Comparison of ENCODE assay signal across 8 cellular contexts in genomic region chr20:2508631-2509467, GRCh38. TPM values are rescaled to one million over a fixed set of nuclear protein-coding genes. Genes with fewer than 3 reads are reported as not detected.
DNase-seq lines count a peak whose midpoint lies in the region; ATAC-seq and TF ChIP-seq lines count a peak whose summit lies in the region.

Gene ZNF343 (minus strand): TSS chr20:2508915. CDS start chr20:2493895, 15,020 bp downstream.

- peak; percentile 17 for TF ChIP-seq CTCF in liver (IDR thresholded peaks at IDR 0.05; ENCODE audit: low read depth, low read length, missing input control)

- peaks cover 21% of the 10 kb centered on the region for H3K4me1 Mint-ChIP-seq in activated CD4-positive, alpha-beta T cell treated with anti-CD3 and anti-CD28 coated beads, Interleukin-2, amount 10 ng/mL, durations not matched to agents 7 days and 5 days
- H3K4me1 Mint-ChIP-seq in dendritic cell treated with granulocyte-macrophage colony-stimulating factor and Interleukin-4, amounts not matched to agents 40 ng/mL and 50 ng/mL, for 4 days (ENCODE audit: low read depth) = peaks cover 21% of the 10 kb centered on the region

- DNase-seq in GM19238 (ENCODE audit: insufficient read length, low spot score) (peak; percentile 81), NCI-H526 (lab: John Stamatoyannopoulos, UW) (peak; percentile 85 to 94)
- peak; percentile 86 for DNase-seq in activated CD4-positive, alpha-beta T cell treated with anti-CD3 and anti-CD28 coated beads, Interleukin-2, amount 10 ng/mL, durations not matched to agents 7 days and 5 days
- DNase-seq in stimulated activated CD4-positive, alpha-beta T cell treated with anti-CD3 and anti-CD28 coated beads, Interleukin-4, amount 100 ng/mL, for 4 hours = peak; percentile 67 to 74

- intact Hi-C loops in dendritic cell treated with granulocyte-macrophage colony-stimulating factor and Interleukin-4, amounts not matched to agents 40 ng/mL and 50 ng/mL, for 4 days (cut with micrococcal nuclease) = loop anchor here (1.0 kb wide), 1 partner anchor 39 kb away; the partner anchor contains the start of gene SNRPB

- WGBS in liver = under 1% methylated on average over 53 of the region's 53 CpGs

- peak within 1 kb of the TSS; percentile 89 for H3K9ac ChIP-seq in BLaER1
- H3K9ac ChIP-seq in liver (ENCODE audit: low read depth in 1 of 2, low read length in 2 of 2) = peak within 1 kb of the TSS; percentile 76 to 93

- H4K20me1 ChIP-seq in BLaER1 = no peaks in the 10 kb centered on the region

- H3K27ac Mint-ChIP-seq in activated CD4-positive, alpha-beta T cell treated with anti-CD3 and anti-CD28 coated beads, Interleukin-2, amount 10 ng/mL, durations not matched to agents 7 days and 5 days = peak within 1 kb of the TSS; percentile 99
- peak within 1 kb of the TSS; percentile 94 for H3K27ac Mint-ChIP-seq in dendritic cell treated with granulocyte-macrophage colony-stimulating factor and Interleukin-4, amounts not matched to agents 40 ng/mL and 50 ng/mL, for 4 days

- no peaks in the 10 kb centered on the region for H3K9me3 ChIP-seq in BLaER1
- no peaks in the 10 kb centered on the region for H3K9me3 ChIP-seq in liver (ENCODE audit: control insufficient read depth in 4 of 4, low read length in 3 of 4)

- POLR2A ChIA-PET in activated CD4-positive, alpha-beta T cell treated with anti-CD3 and anti-CD28 coated beads, Interleukin-2, amount 10 ng/mL, durations not matched to agents 7 days and 5 days (lab: Charles Lee) = interaction anchor here (0.7 to 1.0 kb wide), 2 partner anchors 38 to 546 kb away, joined by 3 read pairs; partner anchors contain the start of gene SNRPB

- H3K4me3 ChIP-seq in BLaER1 (peak within 1 kb of the TSS; percentile 95), liver (ENCODE audit: low read depth in 1 of 3, low read length in 3 of 3) (peak within 1 kb of the TSS; percentile 66 to 84 (median 71))

- H3K4me3 Mint-ChIP-seq in activated CD4-positive, alpha-beta T cell treated with anti-CD3 and anti-CD28 coated beads, Interleukin-2, amount 10 ng/mL, durations not matched to agents 7 days and 5 days = peak within 1 kb of the TSS; percentile 99
- peak within 1 kb of the TSS; percentile 97 for H3K4me3 Mint-ChIP-seq in dendritic cell treated with granulocyte-macrophage colony-stimulating factor and Interleukin-4, amounts not matched to agents 40 ng/mL and 50 ng/mL, for 4 days

- no peaks in the 10 kb centered on the region for H3K36me3 Mint-ChIP-seq in activated CD4-positive, alpha-beta T cell treated with anti-CD3 and anti-CD28 coated beads, Interleukin-2, amount 10 ng/mL, durations not matched to agents 7 days and 5 days (ENCODE audit: low read depth)
- H3K36me3 Mint-ChIP-seq in dendritic cell treated with granulocyte-macrophage colony-stimulating factor and Interleukin-4, amounts not matched to agents 40 ng/mL and 50 ng/mL, for 4 days (ENCODE audit: low read depth) = peaks cover 13% of the 10 kb centered on the region

- peak within 1 kb of the TSS; percentile 97 for H3K4me2 ChIP-seq in BLaER1

- TF ChIP-seq RAD21 in liver (IDR thresholded peaks at IDR 0.05) = no peak

- H3K27ac ChIP-seq in BLaER1 = peak within 1 kb of the TSS; percentile 96
- H3K27ac ChIP-seq in liver (ENCODE audit: low read depth in 1 of 2, low read length in 2 of 2) = peak within 1 kb of the TSS; percentile 59 to 77

- H3K4me1 ChIP-seq in BLaER1 (peaks cover 18% of the 10 kb centered on the region), liver (ENCODE audit: control insufficient read depth in 4 of 4, insufficient read depth in 4 of 4, low read length in 3 of 4) (peaks cover 3 to 15% (median 9%) of the 10 kb centered on the region in 4 donors)

- H3K27me3 Mint-ChIP-seq in activated CD4-positive, alpha-beta T cell treated with anti-CD3 and anti-CD28 coated beads, Interleukin-2, amount 10 ng/mL, durations not matched to agents 7 days and 5 days = peaks cover 25% of the 10 kb centered on the region
- H3K27me3 Mint-ChIP-seq in dendritic cell treated with granulocyte-macrophage colony-stimulating factor and Interleukin-4, amounts not matched to agents 40 ng/mL and 50 ng/mL, for 4 days = peaks cover 9% of the 10 kb centered on the region

- ATAC-seq in HG03439 (IDR thresholded peaks at IDR 0.05; ENCODE audit: unreplicated experiment) = peak; percentile 92

- CTCF ChIA-PET in activated CD4-positive, alpha-beta T cell treated with anti-CD3 and anti-CD28 coated beads, Interleukin-2, amount 10 ng/mL, durations not matched to agents 7 days and 5 days (lab: Charles Lee) = interaction anchor here (0.6 to 3.7 kb wide), 4 partner anchors 12 to 39 kb away, joined by 3 to 35 read pairs (median 6); no protein-coding TSS in a partner anchor

- H3K27me3 ChIP-seq in BLaER1 (no peaks in the 10 kb centered on the region), liver (ENCODE audit: control insufficient read depth in 4 of 4, insufficient read depth in 4 of 4, low read length in 3 of 4) (no peaks in the 10 kb centered on the region)

- H3K9me3 Mint-ChIP-seq in activated CD4-positive, alpha-beta T cell treated with anti-CD3 and anti-CD28 coated beads, Interleukin-2, amount 10 ng/mL, durations not matched to agents 7 days and 5 days = no peaks in the 10 kb centered on the region
- H3K9me3 Mint-ChIP-seq in dendritic cell treated with granulocyte-macrophage colony-stimulating factor and Interleukin-4, amounts not matched to agents 40 ng/mL and 50 ng/mL, for 4 days = no peaks in the 10 kb centered on the region

- H3K36me3 ChIP-seq in BLaER1 = no peaks in the 10 kb centered on the region
- H3K36me3 ChIP-seq in liver (ENCODE audit: control insufficient read depth in 4 of 4, insufficient read depth in 3 of 4, low read depth in 1 of 4, low read length in 3 of 4) = no peaks in the 10 kb centered on the region

TF ChIP-seq in liver, 16 proteins besides CTCF, POLR2A, EP300 and RAD21:
- TF ChIP-seq MAX (IDR thresholded peaks at IDR 0.05) (peak; percentile 13), HNF4G (IDR thresholded peaks at IDR 0.05) (peak; percentile 18), ZBTB33 (IDR thresholded peaks at IDR 0.05) (no peak), REST (IDR thresholded peaks at IDR 0.05) (no peak), FOXA2 (IDR thresholded peaks at IDR 0.05) (no peak), TAF1 (conservative IDR thresholded peaks at IDR 0.05) (peak; percentile 26), GABPA (IDR thresholded peaks at IDR 0.05 in 1 of 2, conservative IDR thresholded peaks at IDR 0.05 in 1 of 2) (peak; percentile 96 to 99), JUND (IDR thresholded peaks at IDR 0.05) (peak in 1 of 2 donors; percentile 26), HNF4A (conservative IDR thresholded peaks at IDR 0.05) (peak; percentile 59 to 71), SP1 (IDR thresholded peaks at IDR 0.05) (peak; percentile 62), EGR1 (IDR thresholded peaks at IDR 0.05; ENCODE audit: low read depth in 2 of 2) (no peak), RXRA (IDR thresholded peaks at IDR 0.05) (peak; percentile 66 to 87), NR2F2 (IDR thresholded peaks at IDR 0.05) (peak; percentile 92), ATF3 (IDR thresholded peaks at IDR 0.05) (no peak)
TF ChIP-seq in liver: peak in this region for 9.

RNA-seq across cellular contexts. Expression of gene ZNF343, which starts in this region (rescaled TPM):
- total RNA-seq in activated CD4-positive, alpha-beta T cell treated with anti-CD3 and anti-CD28 coated beads, Interleukin-2, amount 10 ng/mL, durations not matched to agents 7 days and 5 days = 1 to 10 TPM; 8.9 to 9.3 TPM
- 10 to 100 TPM in 1 of 2 donors, 1 to 10 TPM in 1; 4.8 to 10.5 TPM for total RNA-seq in liver
- 1 to 10 TPM; 3.3 to 3.6 TPM for polyA plus RNA-seq in liver

Comparison
In these comparisons a context has a peak if more than half of its experiments do, and no peak if none do; other contexts are left out.
1. Peak in every context shown above with its lines: DNase-seq, ATAC-seq, H3K4me3 ChIP-seq and H3K27ac ChIP-seq.